Comparison of ENCODE assay signal across 10 cellular contexts in the genomic region with DNA sequence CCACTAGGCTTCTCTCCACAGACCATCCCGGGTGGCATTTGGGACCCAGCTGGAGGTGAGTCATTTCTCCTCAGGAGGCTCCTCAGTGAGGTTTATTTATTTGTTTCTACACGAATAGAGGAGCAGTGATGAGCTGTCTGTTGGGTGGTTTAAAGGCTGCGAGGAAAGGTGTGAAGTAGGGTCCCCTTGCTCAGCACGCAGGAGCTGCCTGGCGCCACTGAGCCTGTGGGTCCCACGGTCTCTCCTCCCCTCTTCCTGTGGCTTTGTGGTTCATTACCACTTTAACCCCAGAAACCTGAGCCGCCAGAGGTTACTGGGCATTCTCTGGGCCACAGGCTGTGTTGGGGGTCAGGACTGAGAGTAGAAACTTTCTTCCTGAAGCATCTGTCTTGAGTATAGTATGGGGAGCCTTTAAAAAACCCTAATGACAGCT. TPM values are rescaled to one million over a fixed set of nuclear protein-coding genes. Genes with fewer than 3 reads are reported as not detected.
DNase-seq lines count a peak whose midpoint lies in the region; ATAC-seq and TF ChIP-seq lines count a peak whose summit lies in the region.
"Had no signal": no experiment of that assay in that cellular context is flagged by ENCODE, and none has a peak within 500 bp of the region (broad histone marks: within the 10 kb centered on the region; RNA-seq: fewer than 3 reads in every experiment).

No MANE protein-coding gene starts in this region.

- H4K20me1 ChIP-seq in Karpas-422 (ENCODE audit: insufficient read depth, low read depth, low read length): no peaks in the 10 kb centered on the region

- H3K27ac ChIP-seq in Karpas-422 (ENCODE audit: low read length): no peak overlapping the region
- peak overlapping the region in 2 of 4 donors; percentile 3 to 23 for H3K27ac ChIP-seq in upper lobe of left lung
- H3K27ac ChIP-seq: 22Rv1 had no signal

- ATAC-seq in HG03097 (IDR thresholded peaks at IDR 0.05; ENCODE audit: low FRiP score, unreplicated experiment) (peak; percentile 81), upper lobe of left lung (ENCODE audit: low FRiP score in 2 of 2) (no peak)

- WGBS in upper lobe of left lung, 2 donors: 59 to 72% methylated on average over 6 to 7 of the region's 7 CpGs

- TF ChIP-seq EP300 in upper lobe of left lung (IDR thresholded peaks at IDR 0.05): no peak

- H3K4me2 ChIP-seq in Karpas-422 (ENCODE audit: low read depth, low read length, poor library complexity, severe bottlenecking): no peak overlapping the region

- H3K9ac ChIP-seq in Karpas-422 (ENCODE audit: low read length): no peak overlapping the region

- H3K9me3 ChIP-seq in Karpas-422 (ENCODE audit: low read length) (no peaks in the 10 kb centered on the region), upper lobe of left lung (no peaks in the 10 kb centered on the region)

- peak; percentile 14 for DNase-seq in DMS 273 (lab: John Stamatoyannopoulos, UW; ENCODE audit: unreplicated experiment)
- no peak for DNase-seq in DMS 273 treated with DMSO at 0.1 percent for 48 hours (lab: John Stamatoyannopoulos, UW)
- peak; percentile 73 for DNase-seq in activated effector memory CD4-positive, alpha-beta T cell treated with anti-CD3 and anti-CD28 coated beads, Interleukin-2, amount 50 U/mL, for 16 hours
- DNase-seq in stimulated activated CD4-positive, alpha-beta T cell treated with anti-CD3 and anti-CD28 coated beads, Interleukin-4, amount 100 ng/mL, for 24 hours: peak; percentile 40
- DNase-seq in Karpas-422: no peak
- no peak for DNase-seq in upper lobe of left lung
- DNase-seq in NCI-H2196 treated with DMSO at 0.1 percent for 48 hours (lab: John Stamatoyannopoulos, UW; ENCODE audit: unreplicated experiment): no peak

- no peak overlapping the region for H2AFZ ChIP-seq in Karpas-422 (ENCODE audit: low read length)

- no peaks in the 10 kb centered on the region for H3K9me2 ChIP-seq in Karpas-422 (replicated peaks; ENCODE audit: insufficient read depth, low read length)

- no peak for TF ChIP-seq POLR2A in upper lobe of left lung (IDR thresholded peaks at IDR 0.05)

- H3K36me3 ChIP-seq in Karpas-422 (ENCODE audit: insufficient read depth, low read length): no peaks in the 10 kb centered on the region
- H3K36me3 ChIP-seq in upper lobe of left lung: peaks cover 15 to 48% (median 28%) of the 10 kb centered on the region in 4 donors

- H3K4me1 ChIP-seq in Karpas-422 (ENCODE audit: low read length) (no peaks in the 10 kb centered on the region), upper lobe of left lung (peaks cover 5 to 25% (median 17%) of the 10 kb centered on the region in 4 donors)

- H3K4me3 ChIP-seq in Karpas-422 (ENCODE audit: low read length) (no peak overlapping the region), upper lobe of left lung (no peak overlapping the region)

- no peaks in the 10 kb centered on the region for H3K27me3 ChIP-seq in Karpas-422 (ENCODE audit: low read length)
- H3K27me3 ChIP-seq in upper lobe of left lung: no peaks in the 10 kb centered on the region

- TF ChIP-seq CTCF in upper lobe of left lung (IDR thresholded peaks at IDR 0.05): no peak

- no peaks in the 10 kb centered on the region for H3K79me2 ChIP-seq in Karpas-422 (ENCODE audit: low read length)

RNA-seq across cellular contexts. Expression of a gene that starts 39.9 kb away (rescaled TPM):
- total RNA-seq in Karpas-422 (2014; rRNA removed; shearing (Covaris generic); ENCODE audit: low replicate concordance): 0.04 TPM in 1 of 2 replicates, not detected in the other
- 100 to 1,000 TPM in 3 of 6 donors, 10 to 100 TPM in 3; 59.6 to 126 (median 97.5) TPM for total RNA-seq in upper lobe of left lung

RNA-seq across cellular contexts. Expression of a gene that starts 57.0 kb away (rescaled TPM):
- not detected in 2 replicates for total RNA-seq in Karpas-422 (2014; rRNA removed; shearing (Covaris generic); ENCODE audit: low replicate concordance)
- 10 to 100 TPM in 4 of 6 donors, 1 to 10 TPM in 2; 6.2 to 47.1 (median 12.6) TPM for total RNA-seq in upper lobe of left lung
- total RNA-seq: SK-MEL-5 had no signal

RNA-seq across cellular contexts. Expression of a gene that starts 57.2 kb away (rescaled TPM):
- not detected in 2 replicates for total RNA-seq in Karpas-422 (2014; rRNA removed; shearing (Covaris generic); ENCODE audit: low replicate concordance)
- 10 to 100 TPM; 25.8 to 55.4 (median 29.5) TPM for total RNA-seq in upper lobe of left lung

Comparison
In these comparisons a context has a peak if more than half of its experiments do, and no peak if none do; other contexts are left out.
1. DNase-seq: peak in DMS 273 (single experiment), activated effector memory CD4-positive, alpha-beta T cell treated with anti-CD3 and anti-CD28 coated beads, Interleukin-2, amount 50 U/mL, for 16 hours (single experiment) and stimulated activated CD4-positive, alpha-beta T cell treated with anti-CD3 and anti-CD28 coated beads, Interleukin-4, amount 100 ng/mL, for 24 hours (single experiment); none in DMS 273 treated with DMSO at 0.1 percent for 48 hours (single experiment), Karpas-422 (single experiment), upper lobe of left lung (0 of 2) and NCI-H2196 treated with DMSO at 0.1 percent for 48 hours (single experiment).
2. RNA of a gene that starts 39.9 kb away (total RNA-seq): 59.6 to 126 TPM in upper lobe of left lung; 0.04 TPM in Karpas-422; every median in the first group is over 10 times any median in the second.
3. RNA of a gene that starts 57.2 kb away (total RNA-seq): 25.8 to 55.4 TPM in upper lobe of left lung; not detected in Karpas-422; every median in the first group is over 10 times any median in the second.